Comparison of ENCODE assay signal across 12 cellular contexts in genomic region chr9:137582286-137582860, GRCh38. TPM values are rescaled to one million over a fixed set of nuclear protein-coding genes. Genes with fewer than 3 reads are reported as not detected.
DNase-seq lines count a peak whose midpoint lies in the region; ATAC-seq, FAIRE-seq and TF ChIP-seq lines count a peak whose summit lies in the region.
"Had no signal": no experiment of that assay in that cellular context is flagged by ENCODE, and none has a peak within 500 bp of the region (broad histone marks: within the 10 kb centered on the region; RNA-seq: fewer than 3 reads in every experiment).

No MANE protein-coding gene starts in this region.

- H2BK20ac ChIP-seq in H9 (ENCODE audit: low read depth, low read length, poor library complexity, severe bottlenecking) = no peak overlapping the region

- H3K27ac ChIP-seq in CD4-positive, alpha-beta T cell (ENCODE audit: low read depth, low read length) = no peak overlapping the region
- no peak overlapping the region for H3K27ac ChIP-seq in H9 (ENCODE audit: insufficient read length, low read depth, low read length)

- H3K27me3 ChIP-seq in CD4-positive, alpha-beta T cell (ENCODE audit: control insufficient read depth, insufficient read depth, low read length) = no peaks in the 10 kb centered on the region
- H3K27me3 ChIP-seq in H9 (ENCODE audit: insufficient read depth, low read length) (no peaks in the 10 kb centered on the region), kidney epithelial cell (ENCODE audit: control insufficient read depth, insufficient read depth, low read length) (no peaks in the 10 kb centered on the region)

- no peak overlapping the region for H4K5ac ChIP-seq in H9 (ENCODE audit: insufficient read length, low read depth, low read length)

- peak overlapping the region; percentile 11 for H3K4me3 Mint-ChIP-seq in CD4-positive, alpha-beta T cell
- H3K4me3 Mint-ChIP-seq in H9 = no peak overlapping the region; a peak in 1 of 5 replicates
- H3K4me3 Mint-ChIP-seq: activated naive CD8-positive, alpha-beta T cell; stimulated activated memory B cell treated with anti-CD40 and anti-IgM and Interleukin-4, amounts not matched to agents 10 μg/mL and 1 μg/mL and 100 μg/mL, for 72 hours had no signal

- H3T11ph ChIP-seq in H9 (ENCODE audit: low read length) = no peak overlapping the region

- H3K56ac ChIP-seq in H9 (ENCODE audit: insufficient read length, low read depth, low read length) = no peak overlapping the region

- H3K79me1 ChIP-seq in H9 (ENCODE audit: insufficient read depth, low read depth, low read length, poor library complexity, severe bottlenecking) = peaks cover 5% of the 10 kb centered on the region

- H3K4ac ChIP-seq in H9 (ENCODE audit: low read depth, low read length) = no peak overlapping the region

- H3K23me2 ChIP-seq in H9 (ENCODE audit: insufficient read length, low read depth, low read length, poor library complexity, severe bottlenecking) = peaks cover 10% of the 10 kb centered on the region

- H2BK120ac ChIP-seq in H9 (ENCODE audit: low read depth, low read length, poor library complexity, severe bottlenecking) = no peak overlapping the region

- H3K9me3 ChIP-seq in CD4-positive, alpha-beta T cell (ENCODE audit: control insufficient read depth, low read length) = no peaks in the 10 kb centered on the region
- no peaks in the 10 kb centered on the region for H3K9me3 ChIP-seq in H9 (ENCODE audit: control insufficient read depth, low read depth, low read length)

- no peak for TF ChIP-seq POLR2A in GM12891 (IDR thresholded peaks at IDR 0.05; ENCODE audit: low read depth, low read length)

- no peak overlapping the region for H4K91ac ChIP-seq in H9 (ENCODE audit: insufficient read length, low read depth, low read length)

- no peak overlapping the region for H3K18ac ChIP-seq in H9 (ENCODE audit: insufficient read length, low read depth, low read length)

- peaks cover 6% of the 10 kb centered on the region; the same call in 1 of the 2 replicates for H3K79me2 ChIP-seq in H9 (ENCODE audit: insufficient read depth, low read length)

- no peak overlapping the region for H2BK15ac ChIP-seq in H9 (ENCODE audit: low read depth, low read length)

- H3K27ac Mint-ChIP-seq in CD4-positive, alpha-beta T cell = no peak overlapping the region
- H3K27ac Mint-ChIP-seq in H9 = 0 out of 7 replicates have a peak overlapping the region, but pooled peaks of 1 of the 3 experiments have one; percentile 27
- H3K27ac Mint-ChIP-seq: activated naive CD8-positive, alpha-beta T cell; stimulated activated memory B cell treated with anti-CD40 and anti-IgM and Interleukin-4, amounts not matched to agents 10 μg/mL and 1 μg/mL and 100 μg/mL, for 72 hours had no signal

- no peak for TF ChIP-seq CTCF in CD4-positive, alpha-beta T cell (IDR thresholded peaks at IDR 0.05)
- TF ChIP-seq CTCF in H9 (conservative IDR thresholded peaks at IDR 0.05) = peak; percentile 75
- peak; percentile 34 for TF ChIP-seq CTCF in kidney epithelial cell (IDR thresholded peaks at IDR 0.05; ENCODE audit: insufficient read depth, low read length, poor library complexity, severe bottlenecking)

- ATAC-seq in CD4-positive, alpha-beta T cell (ENCODE audit: poor library complexity) = no peak
- no peak for ATAC-seq in HG03469 (IDR thresholded peaks at IDR 0.05; ENCODE audit: unreplicated experiment)
- ATAC-seq in HG02588 (IDR thresholded peaks at IDR 0.05; ENCODE audit: unreplicated experiment) = no peak
- ATAC-seq: stimulated activated memory B cell treated with anti-CD40 and anti-IgM and Interleukin-4, amounts not matched to agents 10 μg/mL and 1 μg/mL and 100 μg/mL, for 72 hours had no signal

- no peak overlapping the region for H2AK5ac ChIP-seq in H9 (ENCODE audit: insufficient read length, low read length)

- H3K4me1 ChIP-seq in H9 (ENCODE audit: insufficient read depth, low read length) = no peaks in the 10 kb centered on the region

- no peak overlapping the region; the same call in 1 of the 2 replicates for H3K14ac ChIP-seq in H9 (ENCODE audit: insufficient read depth, low read length)

- H3K4me2 ChIP-seq in H9 (ENCODE audit: insufficient read depth, insufficient read length, low read length) = no peak overlapping the region

- H4K8ac ChIP-seq in H9 (replicated peaks; ENCODE audit: insufficient read length, low read depth, low read length) = no peak overlapping the region

- H2BK5ac ChIP-seq in H9 (ENCODE audit: insufficient read length, low read length) = no peak overlapping the region

- POLR2A ChIA-PET in CD4-positive, alpha-beta T cell (lab: Charles Lee) = no interaction called here

- no peaks in the 10 kb centered on the region for H3K36me3 ChIP-seq in kidney epithelial cell (ENCODE audit: control insufficient read depth, insufficient read depth, low read length)

- H3K23ac ChIP-seq in H9 (ENCODE audit: insufficient read length, low read depth, low read length) = no peak overlapping the region

- peaks cover 7% of the 10 kb centered on the region for H3K4me1 Mint-ChIP-seq in CD4-positive, alpha-beta T cell (ENCODE audit: low read depth)
- peaks cover 24 to 35% of the 10 kb centered on the region in 2 experiments for H3K4me1 Mint-ChIP-seq in H9

- H2BK12ac ChIP-seq in H9 (ENCODE audit: insufficient read length, low read depth, low read length) = no peak overlapping the region

- no peak overlapping the region for H2AFZ ChIP-seq in H9 (ENCODE audit: low read length)

- H3K4me3 ChIP-seq in kidney epithelial cell (ENCODE audit: low read depth, low read length) = no peak overlapping the region

- FAIRE-seq in GM12891 (lab: Jason Lieb, UNC) = no peak

- no peaks in the 10 kb centered on the region for H3K9me3 Mint-ChIP-seq in CD4-positive, alpha-beta T cell
- H3K9me3 Mint-ChIP-seq in H9 = no peaks in the 10 kb centered on the region
- H3K9me3 Mint-ChIP-seq: stimulated activated memory B cell treated with anti-CD40 and anti-IgM and Interleukin-4, amounts not matched to agents 10 μg/mL and 1 μg/mL and 100 μg/mL, for 72 hours had no signal

- intact Hi-C loops in CD4-positive, alpha-beta T cell (cut with DNase I, micrococcal nuclease) = no loop called here

- CTCF ChIA-PET in CD4-positive, alpha-beta T cell (lab: Charles Lee) = no interaction called here

- no peaks in the 10 kb centered on the region for H4K20me1 ChIP-seq in H9 (ENCODE audit: control insufficient read depth, insufficient read depth, insufficient read length)

- no CpG with 5 or more reads among the region's 20 CpGs for WGBS in H9 (ENCODE audit: extremely low coverage, insufficient read length, low lambda C conversion rate)

- no peak for DNase-seq in CD4-positive, alpha-beta T cell
- peak; percentile 61 for DNase-seq in H9
- peak; percentile 33 for DNase-seq in UCSD-AML1 (lab: John Stamatoyannopoulos, UW; ENCODE audit: unreplicated experiment)
- no peak for DNase-seq in kidney epithelial cell (ENCODE audit: low read depth)
- no peak for DNase-seq in GM12891 (ENCODE audit: insufficient read length, low spot score)
- no peak for DNase-seq in HK-2 (ENCODE audit: unreplicated experiment)
- DNase-seq: NCI-H1105 treated with DMSO at 0.1 percent for 48 hours had no signal

- H3K27me3 Mint-ChIP-seq in CD4-positive, alpha-beta T cell = no peaks in the 10 kb centered on the region
- H3K27me3 Mint-ChIP-seq in H9 (ENCODE audit: low read depth) = no peaks in the 10 kb centered on the region
- H3K27me3 Mint-ChIP-seq: activated naive CD8-positive, alpha-beta T cell; stimulated activated memory B cell treated with anti-CD40 and anti-IgM and Interleukin-4, amounts not matched to agents 10 μg/mL and 1 μg/mL and 100 μg/mL, for 72 hours had no signal

- no peak overlapping the region for H3K9ac ChIP-seq in H9 (ENCODE audit: extremely low read depth, insufficient read length, low read length)

- peaks cover 37% of the 10 kb centered on the region for H3K36me3 Mint-ChIP-seq in CD4-positive, alpha-beta T cell (ENCODE audit: low read depth)
- H3K36me3 Mint-ChIP-seq in H9 (ENCODE audit: insufficient read depth in 1 of 3, low read depth in 3 of 3) = peaks cover 20 to 73% (median 56%) of the 10 kb centered on the region in 3 experiments; a peak in 6 of 7 replicates
- H3K36me3 Mint-ChIP-seq: activated naive CD8-positive, alpha-beta T cell had no signal

TF ChIP-seq in GM12891, 5 proteins besides CTCF, POLR2A, EP300 and RAD21:
- TF ChIP-seq PAX5 (IDR thresholded peaks at IDR 0.05; ENCODE audit: insufficient read depth, low read length, severe bottlenecking) (no peak), TAF1 (IDR thresholded peaks at IDR 0.05; ENCODE audit: low read depth, low read length) (no peak), POLR2AphosphoS5 (IDR thresholded peaks at IDR 0.05; ENCODE audit: low read depth, low read length) (no peak), POU2F2 (IDR thresholded peaks at IDR 0.05; ENCODE audit: low read depth, low read length) (no peak), SPI1 (IDR thresholded peaks at IDR 0.05; ENCODE audit: low read depth, low read length) (no peak)

RNA-seq across cellular contexts. Expression of gene DPH7, which starts 3.6 kb away (rescaled TPM):
- 10 to 100 TPM; 36.4 to 36.8 TPM for total RNA-seq in CD4-positive, alpha-beta T cell
- total RNA-seq in H9 (2021) = 49.2 and 51.3 TPM in 2 replicates
- total RNA-seq in kidney epithelial cell = 38.9 and 52.1 TPM in 2 replicates
- polyA plus RNA-seq in GM12891 (2012; ENCODE audit: low read depth, missing spikeins) = 16.5 TPM

RNA-seq across cellular contexts. Expression of gene ZMYND19, which starts 7.9 kb away (rescaled TPM):
- total RNA-seq in CD4-positive, alpha-beta T cell = 10 to 100 TPM in 1 of 2 experiments, 1 to 10 TPM in 1; 8.6 to 11.3 TPM
- total RNA-seq in H9 (2021) (79.2 and 82.3 TPM in 2 replicates), kidney epithelial cell (27.1 and 27.6 TPM in 2 replicates)
- polyA plus RNA-seq in GM12891 (2012; ENCODE audit: low read depth, missing spikeins) = 20.4 TPM

RNA-seq across cellular contexts. Expression of gene ARRDC1, which starts 23.1 kb away (rescaled TPM):
- 10 to 100 TPM; 45.5 to 50.7 TPM for total RNA-seq in CD4-positive, alpha-beta T cell
- 26.4 and 34.4 TPM in 2 replicates for total RNA-seq in H9 (2021)
- total RNA-seq in kidney epithelial cell = 84.2 and 110 TPM in 2 replicates
- 15.7 TPM for polyA plus RNA-seq in GM12891 (2012; ENCODE audit: low read depth, missing spikeins)

RNA-seq across cellular contexts. Expression of gene MRPL41, which starts 30.7 kb away (rescaled TPM):
- 10 to 100 TPM; 49.3 to 52.5 TPM for total RNA-seq in CD4-positive, alpha-beta T cell
- total RNA-seq in H9 (2021) (52.2 and 53.6 TPM in 2 replicates), kidney epithelial cell (77.9 and 83.3 TPM in 2 replicates)
- 43.6 TPM for polyA plus RNA-seq in GM12891 (2012; ENCODE audit: low read depth, missing spikeins)

RNA-seq across cellular contexts. Expression of gene PNPLA7, which starts 32.2 kb away (rescaled TPM):
- 1 to 10 TPM; 7.8 to 8.4 TPM for total RNA-seq in CD4-positive, alpha-beta T cell
- total RNA-seq in H9 (2021) (1.6 and 1.8 TPM in 2 replicates), kidney epithelial cell (0.04 and 0.21 TPM in 2 replicates)
- 1.3 TPM for polyA plus RNA-seq in GM12891 (2012; ENCODE audit: low read depth, missing spikeins)
- total RNA-seq: H4 had no signal

Comparison
In these comparisons a context has a peak if more than half of its experiments do, and no peak if none do; other contexts are left out.
1. DNase-seq: peak in H9 (single experiment) and UCSD-AML1 (single experiment); none in CD4-positive, alpha-beta T cell (0 of 10), kidney epithelial cell (single experiment), GM12891 (single experiment) and HK-2 (single experiment).